ENCODE assay signal across 8 cellular contexts in the genomic region with DNA sequence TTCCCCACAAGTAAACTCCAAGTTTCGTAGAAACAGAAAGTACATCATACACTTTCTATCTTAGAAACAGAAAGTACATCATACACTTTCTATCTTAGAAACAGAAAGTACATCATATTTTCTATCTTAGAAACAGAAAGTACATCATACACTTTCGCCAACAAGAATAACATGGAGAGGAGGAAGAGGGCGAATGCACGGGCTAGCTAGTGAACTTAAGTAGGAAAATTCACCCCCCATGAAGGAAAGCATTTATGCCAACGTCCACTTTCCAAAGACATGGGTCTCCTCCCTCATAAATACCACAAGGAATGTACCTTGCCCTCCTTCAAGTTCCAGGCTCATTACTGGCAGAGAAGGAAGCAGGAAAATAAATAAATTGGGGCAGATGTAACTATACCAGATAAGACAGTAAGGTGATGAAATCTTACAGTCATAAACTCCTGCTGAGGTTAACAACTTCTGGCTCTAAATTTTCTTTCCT.
A peak's percentile ranks its signal among the peaks of the same experiment; 100 is the strongest.
DNase-seq lines count a peak whose midpoint lies in the region; ATAC-seq and TF ChIP-seq lines count a peak whose summit lies in the region.

No MANE protein-coding gene starts in this region.

- H3K27me3 ChIP-seq in ACC112 (ENCODE audit: insufficient read depth, low read length) = no peaks in the 10 kb centered on the region
- H3K27me3 ChIP-seq in H9 (ENCODE audit: insufficient read depth, low read length) = no peaks in the 10 kb centered on the region

- H3K27ac Mint-ChIP-seq in activated naive CD8-positive, alpha-beta T cell treated with anti-CD3 and anti-CD28 coated beads, Interleukin-2, amount 50 U/mL, for 24 hours = peak overlapping the region; percentile 64
- peak overlapping the region; percentile 85 for H3K27ac Mint-ChIP-seq in stimulated activated naive CD8-positive, alpha-beta T cell treated with anti-CD3 and anti-CD28 coated beads, Interleukin-15, Interleukin-2, amounts not matched to agents 100 ng/mL and 50 ng/mL, for 24 hours
- H3K27ac Mint-ChIP-seq in H9 = no peak overlapping the region

- no peaks in the 10 kb centered on the region for H3K36me3 ChIP-seq in ACC112 (ENCODE audit: insufficient read depth, low read length)

- H4K20me1 ChIP-seq in H9 (ENCODE audit: control insufficient read depth, insufficient read depth, insufficient read length) = no peaks in the 10 kb centered on the region

- H3K9me3 ChIP-seq in H9 (ENCODE audit: control insufficient read depth, low read depth, low read length) = no peaks in the 10 kb centered on the region

- no peak overlapping the region for H3K4ac ChIP-seq in H9 (ENCODE audit: low read depth, low read length)

- H3K36me3 Mint-ChIP-seq in activated naive CD8-positive, alpha-beta T cell treated with anti-CD3 and anti-CD28 coated beads, Interleukin-2, amount 50 U/mL, for 24 hours (ENCODE audit: low read depth) = peaks cover 1% of the 10 kb centered on the region
- peaks cover 4% of the 10 kb centered on the region for H3K36me3 Mint-ChIP-seq in stimulated activated naive CD8-positive, alpha-beta T cell treated with anti-CD3 and anti-CD28 coated beads, Interleukin-15, Interleukin-2, amounts not matched to agents 100 ng/mL and 50 ng/mL, for 24 hours (ENCODE audit: low read depth)
- peaks cover 0 to 4% (median 0%) of the 10 kb centered on the region in 3 experiments; a peak in 4 of 7 replicates for H3K36me3 Mint-ChIP-seq in H9 (ENCODE audit: insufficient read depth in 1 of 3, low read depth in 3 of 3)

- H3K27ac ChIP-seq in ACC112 (ENCODE audit: low read depth, low read length) = peak overlapping the region; percentile 89
- no peak overlapping the region for H3K27ac ChIP-seq in H9 (ENCODE audit: insufficient read length, low read depth, low read length)

- no peaks in the 10 kb centered on the region for H3K27me3 Mint-ChIP-seq in activated naive CD8-positive, alpha-beta T cell treated with anti-CD3 and anti-CD28 coated beads, Interleukin-2, amount 50 U/mL, for 24 hours
- H3K27me3 Mint-ChIP-seq in stimulated activated naive CD8-positive, alpha-beta T cell treated with anti-CD3 and anti-CD28 coated beads, Interleukin-15, Interleukin-2, amounts not matched to agents 100 ng/mL and 50 ng/mL, for 24 hours = no peaks in the 10 kb centered on the region
- no peaks in the 10 kb centered on the region; the same call in 1 of the 2 replicates for H3K27me3 Mint-ChIP-seq in H9 (ENCODE audit: low read depth)

- no peak overlapping the region for H2BK5ac ChIP-seq in H9 (ENCODE audit: insufficient read length, low read length)

- H3K4me1 ChIP-seq in ACC112 (ENCODE audit: control insufficient read depth, insufficient read depth, low read length, unreplicated experiment) (peaks cover 37% of the 10 kb centered on the region), H9 (ENCODE audit: insufficient read depth, low read length) (peaks cover 2% of the 10 kb centered on the region; the same call in 1 of the 2 replicates)

- H2BK12ac ChIP-seq in H9 (ENCODE audit: insufficient read length, low read depth, low read length) = no peak overlapping the region

- H3K4me3 Mint-ChIP-seq in activated naive CD8-positive, alpha-beta T cell treated with anti-CD3 and anti-CD28 coated beads, Interleukin-2, amount 50 U/mL, for 24 hours = peak overlapping the region; percentile 64
- peak overlapping the region; percentile 69 for H3K4me3 Mint-ChIP-seq in stimulated activated naive CD8-positive, alpha-beta T cell treated with anti-CD3 and anti-CD28 coated beads, Interleukin-15, Interleukin-2, amounts not matched to agents 100 ng/mL and 50 ng/mL, for 24 hours
- no peak overlapping the region for H3K4me3 Mint-ChIP-seq in H9

- no peak overlapping the region for H3T11ph ChIP-seq in H9 (ENCODE audit: low read length)

- no peak overlapping the region for H3K4me2 ChIP-seq in H9 (ENCODE audit: insufficient read depth, insufficient read length, low read length)

- ATAC-seq in GM19025 (IDR thresholded peaks at IDR 0.05; ENCODE audit: low read depth, unreplicated experiment) (peak; percentile 87), HG03103 (IDR thresholded peaks at IDR 0.05; ENCODE audit: low read depth, unreplicated experiment) (peak; percentile 94)
- ATAC-seq in activated naive CD8-positive, alpha-beta T cell treated with anti-CD3 and anti-CD28 coated beads, Interleukin-2, amount 50 U/mL, for 24 hours = peak; percentile 79

- H3K4me3 ChIP-seq in ACC112 (ENCODE audit: low read depth, low read length) = peak overlapping the region; percentile 76

- H3K79me1 ChIP-seq in H9 (ENCODE audit: insufficient read depth, low read depth, low read length, poor library complexity, severe bottlenecking) = no peaks in the 10 kb centered on the region

- H3K23ac ChIP-seq in H9 (ENCODE audit: insufficient read length, low read depth, low read length) = no peak overlapping the region

- no peak overlapping the region for H2BK120ac ChIP-seq in H9 (ENCODE audit: low read depth, low read length, poor library complexity, severe bottlenecking)

- H3K18ac ChIP-seq in H9 (ENCODE audit: insufficient read length, low read depth, low read length) = no peak overlapping the region

- TF ChIP-seq CTCF in H9 (conservative IDR thresholded peaks at IDR 0.05) = no peak

- no peak overlapping the region for H3K56ac ChIP-seq in H9 (ENCODE audit: insufficient read length, low read depth, low read length)

- H3K9ac ChIP-seq in H9 (ENCODE audit: extremely low read depth, insufficient read length, low read length) = no peak overlapping the region

- no peak overlapping the region for H2BK15ac ChIP-seq in H9 (ENCODE audit: low read depth, low read length)

- peaks cover 22% of the 10 kb centered on the region for H3K4me1 Mint-ChIP-seq in activated naive CD8-positive, alpha-beta T cell treated with anti-CD3 and anti-CD28 coated beads, Interleukin-2, amount 50 U/mL, for 24 hours
- H3K4me1 Mint-ChIP-seq in stimulated activated naive CD8-positive, alpha-beta T cell treated with anti-CD3 and anti-CD28 coated beads, Interleukin-15, Interleukin-2, amounts not matched to agents 100 ng/mL and 50 ng/mL, for 24 hours (ENCODE audit: low read depth) = peaks cover 27% of the 10 kb centered on the region
- peaks cover 18 to 19% of the 10 kb centered on the region in 2 experiments for H3K4me1 Mint-ChIP-seq in H9

- H2BK20ac ChIP-seq in H9 (ENCODE audit: low read depth, low read length, poor library complexity, severe bottlenecking) = no peak overlapping the region

- no peak overlapping the region for H4K91ac ChIP-seq in H9 (ENCODE audit: insufficient read length, low read depth, low read length)

- no peak overlapping the region for H3K14ac ChIP-seq in H9 (ENCODE audit: insufficient read depth, low read length)

- no peaks in the 10 kb centered on the region for H3K79me2 ChIP-seq in ACC112 (ENCODE audit: control insufficient read depth, insufficient read depth, low read length, unreplicated experiment)
- no peaks in the 10 kb centered on the region for H3K79me2 ChIP-seq in H9 (ENCODE audit: insufficient read depth, low read length)

- no peaks in the 10 kb centered on the region for H3K23me2 ChIP-seq in H9 (ENCODE audit: insufficient read length, low read depth, low read length, poor library complexity, severe bottlenecking)

- H3K9me3 Mint-ChIP-seq in activated naive CD8-positive, alpha-beta T cell treated with anti-CD3 and anti-CD28 coated beads, Interleukin-2, amount 50 U/mL, for 24 hours = peaks cover 8% of the 10 kb centered on the region
- H3K9me3 Mint-ChIP-seq in stimulated activated naive CD8-positive, alpha-beta T cell treated with anti-CD3 and anti-CD28 coated beads, Interleukin-15, Interleukin-2, amounts not matched to agents 100 ng/mL and 50 ng/mL, for 24 hours = peaks cover 7% of the 10 kb centered on the region
- H3K9me3 Mint-ChIP-seq in H9 = peaks cover 4 to 8% of the 10 kb centered on the region in 2 experiments

- H2AK5ac ChIP-seq in H9 (ENCODE audit: insufficient read length, low read length) = no peak overlapping the region

- DNase-seq in activated naive CD8-positive, alpha-beta T cell treated with anti-CD3 and anti-CD28 coated beads, Interleukin-2, amount 50 U/mL, for 24 hours = no peak
- DNase-seq in NCI-H748 treated with DMSO at 0.1 percent for 48 hours (lab: John Stamatoyannopoulos, UW) (no peak), H9 (no peak), GM19238 (ENCODE audit: insufficient read length, low spot score) (no peak)

- no peak overlapping the region for H4K8ac ChIP-seq in H9 (replicated peaks; ENCODE audit: insufficient read length, low read depth, low read length)

- H2AFZ ChIP-seq in ACC112 (ENCODE audit: low read length, unreplicated experiment) (peak overlapping the region; percentile 94), H9 (ENCODE audit: low read length) (no peak overlapping the region)

- WGBS in H9 (ENCODE audit: extremely low coverage, insufficient read length, low lambda C conversion rate) = no CpG with 5 or more reads among the region's 5 CpGs

- H4K5ac ChIP-seq in H9 (ENCODE audit: insufficient read length, low read depth, low read length) = no peak overlapping the region

Comparison
In these comparisons a context has a peak if more than half of its experiments do, and no peak if none do; other contexts are left out.
1. H3K27ac Mint-ChIP-seq: peak in activated naive CD8-positive, alpha-beta T cell treated with anti-CD3 and anti-CD28 coated beads, Interleukin-2, amount 50 U/mL, for 24 hours (single experiment) and stimulated activated naive CD8-positive, alpha-beta T cell treated with anti-CD3 and anti-CD28 coated beads, Interleukin-15, Interleukin-2, amounts not matched to agents 100 ng/mL and 50 ng/mL, for 24 hours (single experiment); none in H9 (0 of 3).
2. H3K4me3 Mint-ChIP-seq: peak in activated naive CD8-positive, alpha-beta T cell treated with anti-CD3 and anti-CD28 coated beads, Interleukin-2, amount 50 U/mL, for 24 hours (single experiment) and stimulated activated naive CD8-positive, alpha-beta T cell treated with anti-CD3 and anti-CD28 coated beads, Interleukin-15, Interleukin-2, amounts not matched to agents 100 ng/mL and 50 ng/mL, for 24 hours (single experiment); none in H9 (0 of 2).
3. Peak in every context shown above with its lines, with median percentiles within 50 percentile points of each other: ATAC-seq.